1 cellular context compared by ENCODE assay signal in genomic region chr6:135182993-135183531, GRCh38.
A peak's percentile ranks its signal among the peaks of the same experiment; 100 is the strongest.
TF ChIP-seq lines count a peak whose summit lies in the region.

No MANE protein-coding gene starts in this region.

TF ChIP-seq in H1, 55 proteins besides CTCF, POLR2A, EP300 and RAD21:
- TF ChIP-seq BACH1 (IDR thresholded peaks at IDR 0.05; ENCODE audit: low read length) (0 out of 2 replicates have a peak, but pooled peaks have one; percentile 12), TAF7 (optimal IDR thresholded peaks at IDR 0.05; ENCODE audit: borderline replicate concordance, low read depth, low read length) (no peak), NRF1 (IDR thresholded peaks at IDR 0.05; ENCODE audit: low read depth, low read length) (no peak), JUND (IDR thresholded peaks at IDR 0.05; ENCODE audit: low read length) (0 out of 2 replicates have a peak, but pooled peaks have one; percentile 13), JUN (IDR thresholded peaks at IDR 0.05; ENCODE audit: low read depth, low read length) (no peak), CBX8 (IDR thresholded peaks at IDR 0.05; ENCODE audit: borderline replicate concordance, low read depth, low read length) (no peak), KDM4A (IDR thresholded peaks at IDR 0.05; ENCODE audit: low read depth, low read length, severe bottlenecking) (peak; percentile 24), SAP30 (IDR thresholded peaks at IDR 0.05; ENCODE audit: insufficient read depth, insufficient replicate concordance, low read length) (peak; percentile 24), FOSL1 (IDR thresholded peaks at IDR 0.05; ENCODE audit: insufficient read depth, low read depth, low read length) (no peak), SIN3A (conservative IDR thresholded peaks at IDR 0.05 in 1 of 2, IDR thresholded peaks at IDR 0.05 in 1 of 2; ENCODE audit: low read depth in 1 of 2, low read length in 2 of 2) (peak in 1 of 2 experiments; percentile 23; a peak in 2 of 4 replicates), ATF2 (IDR thresholded peaks at IDR 0.05; ENCODE audit: low read length) (no peak), RBBP5 (IDR thresholded peaks at IDR 0.05; ENCODE audit: borderline replicate concordance, low read depth, low read length) (peak; percentile 78; the same call in 1 of the 2 replicates), CHD7 (IDR thresholded peaks at IDR 0.05; ENCODE audit: insufficient replicate concordance, low read length) (no peak), EGR1 (IDR thresholded peaks at IDR 0.05; ENCODE audit: borderline replicate concordance, low read depth, low read length) (0 out of 2 replicates have a peak, but pooled peaks have one; percentile 57)
